In genomic region chr18:65737346-65737745, GRCh38 we compare ENCODE assay signal across 30 cellular contexts. TPM values are rescaled to one million over a fixed set of nuclear protein-coding genes. Genes with fewer than 3 reads are reported as not detected.
A peak's percentile ranks its signal among the peaks of the same experiment; 100 is the strongest.
DNase-seq lines count a peak whose midpoint lies in the region; ATAC-seq lines count a peak whose summit lies in the region.
"Had no signal": no experiment of that assay in that cellular context is flagged by ENCODE, and none has a peak within 500 bp of the region (broad histone marks: within the 10 kb centered on the region; RNA-seq: fewer than 3 reads in every experiment).

No MANE protein-coding gene starts in this region.

- peak overlapping the region; percentile 28 for H3K27ac ChIP-seq in ectodermal cell (ENCODE audit: insufficient read depth, low read depth, low read length, poor library complexity, severe bottlenecking)
- H3K27ac ChIP-seq: C4-2B, epithelial cell of prostate, ovary, Peyer's patch, uterus had no signal

- H3K27me3 ChIP-seq in ectodermal cell (ENCODE audit: control insufficient read depth, insufficient read depth, low read length, poor library complexity, severe bottlenecking) (no peaks in the 10 kb centered on the region), H7 (ENCODE audit: control insufficient read depth, insufficient read depth, low read length) (no peaks in the 10 kb centered on the region)
- H3K27me3 ChIP-seq: ovary, Peyer's patch, uterus had no signal

- no peak overlapping the region for H3K4me3 ChIP-seq in ectodermal cell (ENCODE audit: insufficient read depth, low read depth, low read length)
- no peak overlapping the region for H3K4me3 ChIP-seq in H7 (ENCODE audit: insufficient read depth, low read depth, low read length)
- H3K4me3 ChIP-seq: ovary, Peyer's patch, uterus had no signal

- H3K36me3 ChIP-seq in ectodermal cell (ENCODE audit: control insufficient read depth, insufficient read depth, low read length) (no peaks in the 10 kb centered on the region), H7 (replicated peaks; ENCODE audit: control insufficient read depth, insufficient read depth, low read length) (no peaks in the 10 kb centered on the region)
- H3K36me3 ChIP-seq: ovary, Peyer's patch, uterus had no signal

- DNase-seq in NCI-H524 (lab: John Stamatoyannopoulos, UW) (peak; percentile 80 to 94), NCI-H524 treated with DMSO at 0.1 percent for 48 hours (lab: John Stamatoyannopoulos, UW) (no peak), NCI-H82 (lab: John Stamatoyannopoulos, UW) (peak; percentile 81), C1 segment of cervical spinal cord (lab: John Stamatoyannopoulos, UW) (no peak), H7 (no peak)
- DNase-seq: activated B cell treated with CpG ODN at 0.5 μM for 24 hours; activated CD4-positive, alpha-beta memory T cell treated with anti-CD3 and anti-CD28 coated beads, Interleukin-2, amount 10 ng/mL, durations not matched to agents 7 days and 5 days; activated gamma-delta T cell treated with Interleukin-2 at 50 U/mL for 16 hours; activated T-cell treated with anti-CD3 and anti-CD28 coated beads for 4 hours; caudate nucleus; foreskin fibroblast; GF-D8; GOT3; immature natural killer cell; NCI-H187 treated with DMSO at 0.1 percent for 48 hours; NCI-H774; ovary; Peyer's patch; T-helper 9 cell; uterus had no signal

- WGBS in ectodermal cell, 2 experiments, result 75 to 88% methylated on average over 1 to 2 of the region's 2 CpGs

- H3K4me1 ChIP-seq in ectodermal cell (ENCODE audit: control insufficient read depth, insufficient read depth, low read length), result peaks cover 3% of the 10 kb centered on the region
- H3K4me1 ChIP-seq: Peyer's patch, uterus had no signal

- ATAC-seq in HG02798 (IDR thresholded peaks at IDR 0.05; ENCODE audit: poor library complexity, unreplicated experiment) (no peak), GM21515 (IDR thresholded peaks at IDR 0.05; ENCODE audit: unreplicated experiment) (no peak)
- ATAC-seq: sciatic nerve, SK-N-SH treated with all-trans-retinoic acid at 6 μM for 48 hours had no signal

- H3K9me3 ChIP-seq in ectodermal cell (ENCODE audit: control insufficient read depth, low read length), result no peaks in the 10 kb centered on the region
- H3K9me3 ChIP-seq: ovary, Peyer's patch, uterus had no signal

RNA-seq across cellular contexts. Expression of gene CDH7, which starts 13.5 kb away (rescaled TPM):
- 2.8 TPM for polyA plus RNA-seq in ectodermal cell (2013, experiment 1 of 4)
- 2.6 TPM for polyA plus RNA-seq in ectodermal cell (2013, experiment 2 of 4)
- 3.9 TPM for polyA plus RNA-seq in ectodermal cell (2013, experiment 3 of 4)
- 3.6 TPM for polyA plus RNA-seq in ectodermal cell (2013, experiment 4 of 4)
- total RNA-seq in H7 (2014; rRNA removed; shearing (Covaris generic)), result 0.11 and 0.17 TPM in 2 replicates
- total RNA-seq: activated B cell treated with CpG ODN at 0.5 μM for 24 hours; activated CD4-positive, alpha-beta memory T cell treated with anti-CD3 and anti-CD28 coated beads, Interleukin-2, amount 10 ng/mL, durations not matched to agents 7 days and 5 days; dermis microvascular lymphatic vessel endothelial cell; M059J; Peyer's patch had no signal
- polyA plus RNA-seq: immature natural killer cell, liver had no signal

Comparison
In these comparisons a context has a peak if more than half of its experiments do, and no peak if none do; other contexts are left out.
1. DNase-seq: peak in NCI-H524 (2 of 2) and NCI-H82 (single experiment); none in NCI-H524 treated with DMSO at 0.1 percent for 48 hours (single experiment), C1 segment of cervical spinal cord (0 of 14) and H7 (single experiment).